Comparison of ENCODE assay signal across 18 cellular contexts in genomic region chr2:196369967-196370366, GRCh38.
DNase-seq lines count a peak whose midpoint lies in the region; ATAC-seq, FAIRE-seq and TF ChIP-seq lines count a peak whose summit lies in the region.
"Had no signal": no experiment of that assay in that cellular context is flagged by ENCODE, and none has a peak within 500 bp of the region (broad histone marks: within the 10 kb centered on the region; RNA-seq: fewer than 3 reads in every experiment).

No MANE protein-coding gene starts in this region.

- peak; percentile 20 for FAIRE-seq in GM12891 (lab: Jason Lieb, UNC)
- FAIRE-seq in H1 (lab: Jason Lieb, UNC): no peak
- peak; percentile 29 for FAIRE-seq in keratinocyte (lab: Jason Lieb, UNC)
- FAIRE-seq: D721Med, G401.6, H54 had no signal

- H3K56ac ChIP-seq in H1 (replicated peaks; ENCODE audit: insufficient read length, low read depth, low read length): no peak overlapping the region

- H3K18ac ChIP-seq in H1 (ENCODE audit: extremely low read depth, low read length): no peak overlapping the region

- H4K20me1 ChIP-seq in H1 (replicated peaks in 1 of 2; ENCODE audit: control insufficient read depth in 1 of 2, insufficient read depth in 2 of 2, low read length in 2 of 2) (no peaks in the 10 kb centered on the region), keratinocyte (ENCODE audit: control insufficient read depth, extremely low read depth, insufficient read depth, low read length) (no peaks in the 10 kb centered on the region)

- POLR2A ChIA-PET in H1 (lab: Charles Lee; ENCODE audit: partially characterized antibody): no interaction called here

- H2BK12ac ChIP-seq in H1 (ENCODE audit: low read depth, low read length): no peak overlapping the region

- no peak overlapping the region for H4K91ac ChIP-seq in H1 (replicated peaks; ENCODE audit: insufficient read length, low read length)

- no peaks in the 10 kb centered on the region for H3K9me1 ChIP-seq in keratinocyte (ENCODE audit: control insufficient read depth, extremely low read depth, insufficient read depth, low read length)

- H3K27me3 ChIP-seq in H1 (replicated peaks in 1 of 4; ENCODE audit: control insufficient read depth in 3 of 4, extremely low read depth in 1 of 4, insufficient read depth in 3 of 4, low read length in 3 of 4): no peaks in the 10 kb centered on the region
- H3K27me3 ChIP-seq in keratinocyte (ENCODE audit: control insufficient read depth, extremely low read depth, insufficient read depth, low read length): no peaks in the 10 kb centered on the region

- H3K27ac ChIP-seq in H1 (ENCODE audit: low read depth, low read length) (no peak overlapping the region), keratinocyte (ENCODE audit: control insufficient read depth, insufficient read depth, low read length) (no peak overlapping the region)

- CTCF ChIA-PET in H1 (lab: Charles Lee; ENCODE audit: partially characterized antibody): interaction anchor here (0.7 to 2.3 kb wide), 4 partner anchors 8 to 63 kb away, joined by 3 to 7 read pairs (median 4); no protein-coding TSS in a partner anchor

- TF ChIP-seq RAD21 in H1 (IDR thresholded peaks at IDR 0.05 in 1 of 2, conservative IDR thresholded peaks at IDR 0.05 in 1 of 2; ENCODE audit: low read depth in 2 of 2, low read length in 2 of 2): no peak

- no peaks in the 10 kb centered on the region for H3K79me2 ChIP-seq in H1 (ENCODE audit: control insufficient read depth in 1 of 2, insufficient read depth in 2 of 2, low read length in 2 of 2)
- no peaks in the 10 kb centered on the region for H3K79me2 ChIP-seq in keratinocyte (ENCODE audit: control insufficient read depth, insufficient read depth, low read length)

- peaks cover 5% of the 10 kb centered on the region for H3K27me3 Mint-ChIP-seq in T-helper 17 cell
- H3K27me3 Mint-ChIP-seq: IgD-negative memory B cell had no signal

- dilution Hi-C loops in keratinocyte (cut with MboI; ENCODE audit: extremely low pct_ligation_motif_present, low sequenced_read_pairs): no loop called here

- H2AFZ ChIP-seq in H1 (ENCODE audit: low read length): no peak overlapping the region
- H2AFZ ChIP-seq in keratinocyte (ENCODE audit: control insufficient read depth, low read length): peak overlapping the region; percentile 24

- H4K5ac ChIP-seq in H1 (ENCODE audit: insufficient read length, low read depth, low read length): no peak overlapping the region

- WGBS in H1 (ENCODE audit: extremely low coverage in 1 of 2, insufficient coverage in 1 of 2, insufficient read length in 1 of 2, insufficient replicate concordance in 2 of 2, low coverage in 1 of 2, low lambda C conversion rate in 2 of 2, missing lambda C conversion rate in 1 of 2), 2 experiments: 100% methylated on average over 1 of the region's 1 CpG; no CpG with 5 or more reads in 1 of the 2 experiments

- no peak overlapping the region for H3K27ac Mint-ChIP-seq in T-helper 17 cell
- H3K27ac Mint-ChIP-seq: B cell; CD4-positive, alpha-beta memory T cell had no signal

- H3K9me3 ChIP-seq in H1 (ENCODE audit: insufficient read depth in 2 of 2, low read depth in 1 of 2, low read length in 1 of 2) (peaks cover 0 to 2% of the 10 kb centered on the region in 2 experiments; a peak in 1 of 4 replicates), keratinocyte (ENCODE audit: control insufficient read depth, low read depth, low read length) (no peaks in the 10 kb centered on the region), T-helper 17 cell (ENCODE audit: control insufficient read depth, low read length, poor library complexity, severe bottlenecking) (no peaks in the 10 kb centered on the region)

- H3K9ac ChIP-seq in H1 (replicated peaks in 1 of 4; ENCODE audit: extremely low read depth in 1 of 4, low read depth in 3 of 4, low read length in 3 of 4) (no peak overlapping the region), keratinocyte (ENCODE audit: control insufficient read depth, extremely low read depth, insufficient read depth, low read length) (no peak overlapping the region)

- DNase-seq in GM12891 (ENCODE audit: insufficient read length, low spot score) (no peak), M059J (ENCODE audit: low read depth) (peak; percentile 7), H1 (ENCODE audit: low read depth in 1 of 2, low spot score in 2 of 2) (no peak), keratinocyte (ENCODE audit: low read depth, low spot score) (peak; percentile 33), T-helper 17 cell (no peak), D341Med (ENCODE audit: low spot score) (no peak)
- DNase-seq in central memory CD4-positive, alpha-beta T cell: no peak
- DNase-seq: C1 segment of cervical spinal cord; CD4-positive, alpha-beta memory T cell; DMS153; DMS79 treated with DMSO at 0.1 percent for 48 hours; EL had no signal

- H3K23me2 ChIP-seq in H1 (ENCODE audit: low read depth, low read length): no peaks in the 10 kb centered on the region

- H3K4me2 ChIP-seq in H1 (ENCODE audit: insufficient read depth in 1 of 2, low read depth in 2 of 2, low read length in 2 of 2): no peak overlapping the region
- H3K4me2 ChIP-seq in keratinocyte (ENCODE audit: control insufficient read depth, extremely low read depth, insufficient read depth, low read depth, low read length): no peak overlapping the region

- H3K36me3 ChIP-seq in H1 (ENCODE audit: control insufficient read depth in 2 of 4, insufficient read depth in 4 of 4, low read length in 3 of 4): no peaks in the 10 kb centered on the region
- H3K36me3 ChIP-seq in keratinocyte (ENCODE audit: control insufficient read depth in 2 of 2, extremely low read depth in 1 of 2, insufficient read depth in 2 of 2, low read length in 2 of 2): no peaks in the 10 kb centered on the region

- H2AK5ac ChIP-seq in H1 (ENCODE audit: low read depth, low read length): no peak overlapping the region

- TF ChIP-seq CTCF in H1 (IDR thresholded peaks at IDR 0.05; ENCODE audit: control extremely low read depth in 1 of 3, insufficient read depth in 1 of 3, low read depth in 1 of 3, low read length in 3 of 3) (no peak), keratinocyte (optimal IDR thresholded peaks at IDR 0.05 in 1 of 3, IDR thresholded peaks at IDR 0.05 in 1 of 3, conservative IDR thresholded peaks at IDR 0.05 in 1 of 3; ENCODE audit: extremely low read depth in 1 of 3, insufficient read depth in 2 of 3, low read length in 3 of 3) (no peak)

- no peak overlapping the region for H3K14ac ChIP-seq in H1 (ENCODE audit: insufficient read length)

- H3K4me1 ChIP-seq in H1 (replicated peaks in 1 of 4; ENCODE audit: control insufficient read depth in 3 of 4, insufficient read depth in 4 of 4, low read length in 3 of 4) (no peaks in the 10 kb centered on the region), keratinocyte (ENCODE audit: control insufficient read depth, extremely low read depth, insufficient read depth, low read length) (peaks cover 11% of the 10 kb centered on the region)

- no peak overlapping the region for H2BK20ac ChIP-seq in H1 (ENCODE audit: low read length)

- H3K4ac ChIP-seq in H1 (replicated peaks; ENCODE audit: insufficient read length, low read depth, low read length): no peak overlapping the region

- TF ChIP-seq EP300 in H1 (IDR thresholded peaks at IDR 0.05; ENCODE audit: borderline replicate concordance in 1 of 2, low read depth in 2 of 2, low read length in 2 of 2): no peak

- no peak for ATAC-seq in HG02885 (IDR thresholded peaks at IDR 0.05; ENCODE audit: poor library complexity, unreplicated experiment)
- ATAC-seq in T-helper 17 cell: no peak

- H3K79me1 ChIP-seq in H1 (ENCODE audit: low read depth, low read length): no peaks in the 10 kb centered on the region

- TF ChIP-seq POLR2A in GM12891 (IDR thresholded peaks at IDR 0.05; ENCODE audit: low read depth, low read length): no peak
- no peak for TF ChIP-seq POLR2A in H1 (IDR thresholded peaks at IDR 0.05; ENCODE audit: control extremely low read depth in 1 of 2, low read depth in 2 of 2, low read length in 2 of 2)

- peaks cover 3% of the 10 kb centered on the region for H3K4me1 Mint-ChIP-seq in T-helper 17 cell
- H3K4me1 Mint-ChIP-seq: B cell, IgD-negative memory B cell had no signal

- H4K8ac ChIP-seq in H1 (ENCODE audit: extremely low read depth, insufficient read depth, low read length): no peak overlapping the region

- H3K4me3 ChIP-seq in H1 (ENCODE audit: extremely low read depth in 1 of 4, insufficient read depth in 2 of 4, low read depth in 3 of 4, low read length in 4 of 4) (no peak overlapping the region), keratinocyte (ENCODE audit: control insufficient read depth in 2 of 3, extremely low read depth in 1 of 3, insufficient read depth in 2 of 3, low read depth in 1 of 3, low read length in 3 of 3) (no peak overlapping the region)

- no peak overlapping the region; the same call in 1 of the 2 replicates for H2BK15ac ChIP-seq in H1 (ENCODE audit: low read length)

- no peak overlapping the region for H2BK120ac ChIP-seq in H1 (replicated peaks; ENCODE audit: low read depth, low read length)

- H3K23ac ChIP-seq in H1 (ENCODE audit: insufficient read length): no peak overlapping the region

- H3K36me3 Mint-ChIP-seq in T-helper 17 cell (ENCODE audit: low read depth): no peaks in the 10 kb centered on the region
- H3K36me3 Mint-ChIP-seq: IgD-negative memory B cell had no signal

- H2BK5ac ChIP-seq in H1 (ENCODE audit: low read depth, low read length): peak overlapping the region; percentile 2; the same call in 1 of the 2 replicates

- H3K4me3 Mint-ChIP-seq in T-helper 17 cell: no peak overlapping the region
- H3K4me3 Mint-ChIP-seq: B cell; CD4-positive, alpha-beta memory T cell; IgD-negative memory B cell had no signal

TF ChIP-seq in GM12891, 5 proteins besides CTCF, POLR2A, EP300 and RAD21:
- no peak for TF ChIP-seq POLR2AphosphoS5 (IDR thresholded peaks at IDR 0.05; ENCODE audit: low read depth, low read length)
- TF ChIP-seq TAF1 (IDR thresholded peaks at IDR 0.05; ENCODE audit: low read depth, low read length): no peak
- TF ChIP-seq POU2F2 (IDR thresholded peaks at IDR 0.05; ENCODE audit: low read depth, low read length): no peak
- TF ChIP-seq PAX5 (IDR thresholded peaks at IDR 0.05; ENCODE audit: insufficient read depth, low read length, severe bottlenecking): no peak
- no peak for TF ChIP-seq SPI1 (IDR thresholded peaks at IDR 0.05; ENCODE audit: low read depth, low read length)

TF ChIP-seq in H1, 55 proteins besides CTCF, POLR2A, EP300 and RAD21 (continues in another document):
- TF ChIP-seq KDM1A (IDR thresholded peaks at IDR 0.05; ENCODE audit: borderline replicate concordance, low read length) (no peak), EGR1 (IDR thresholded peaks at IDR 0.05; ENCODE audit: borderline replicate concordance, low read depth, low read length) (no peak), BRCA1 (IDR thresholded peaks at IDR 0.05; ENCODE audit: low read depth, low read length) (no peak), POU5F1 (IDR thresholded peaks at IDR 0.05; ENCODE audit: low read depth, low read length) (no peak), RFX5 (IDR thresholded peaks at IDR 0.05; ENCODE audit: borderline replicate concordance, low read depth, low read length) (no peak), PHF8 (conservative IDR thresholded peaks at IDR 0.05; ENCODE audit: low read depth, low read length) (no peak), RXRA (IDR thresholded peaks at IDR 0.05; ENCODE audit: insufficient read depth, low read depth, low read length) (no peak), EZH2 (IDR thresholded peaks at IDR 0.05; ENCODE audit: low read depth, low read length, severe bottlenecking) (no peak), HDAC6 (IDR thresholded peaks at IDR 0.05; ENCODE audit: low read depth, low read length) (no peak), SIRT6 (IDR thresholded peaks at IDR 0.05; ENCODE audit: low read length) (no peak)

Comparison
In these comparisons a context has a peak if more than half of its experiments do, and no peak if none do; other contexts are left out.
1. DNase-seq: peak in M059J (single experiment) and keratinocyte (single experiment); none in GM12891 (single experiment), H1 (0 of 2), T-helper 17 cell (0 of 3), central memory CD4-positive, alpha-beta T cell (single experiment) and D341Med (single experiment).